ENCODE assay signal across 2 cellular contexts in the genomic region with DNA sequence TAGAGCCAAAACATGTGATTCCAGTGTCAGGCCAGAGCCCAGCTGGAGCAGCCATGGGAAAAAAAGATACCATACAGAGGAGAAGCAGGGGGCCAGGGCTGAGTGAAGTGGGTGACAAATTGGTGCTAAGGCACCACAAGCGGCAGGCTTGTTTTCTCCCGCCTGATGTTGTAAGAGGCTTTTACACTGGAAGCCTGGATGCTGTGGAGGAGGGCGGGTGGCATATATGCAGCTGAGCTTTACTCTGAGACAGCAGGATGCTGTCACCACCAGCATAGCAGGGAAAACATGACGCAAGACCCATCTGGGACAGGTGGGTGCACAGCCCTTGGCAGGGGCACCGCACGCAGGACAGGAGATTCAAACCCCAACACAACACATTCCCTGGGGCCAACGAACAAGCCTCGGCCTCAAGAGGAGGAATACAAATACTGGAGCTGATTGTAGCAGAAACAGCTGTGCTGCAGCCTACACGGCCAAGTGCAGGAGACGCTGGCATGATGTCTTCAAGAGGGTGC.
TF ChIP-seq lines count a peak whose summit lies in the region.

No MANE protein-coding gene starts in this region.

TF ChIP-seq in HepG2, 621 proteins besides CTCF, POLR2A, EP300 and RAD21:
- TF ChIP-seq HMGXB3 (CRISPR knock-in tag; IDR thresholded peaks at IDR 0.05; ENCODE audit: borderline replicate concordance) (no peak), CEBPB (IDR thresholded peaks at IDR 0.05; ENCODE audit: borderline replicate concordance, low read depth, low read length) (peak; percentile 30; the same call in 1 of the 2 replicates)

TF ChIP-seq in H1, 55 proteins besides CTCF, POLR2A, EP300 and RAD21:
- TF ChIP-seq CBX5 (IDR thresholded peaks at IDR 0.05; ENCODE audit: low read depth, low read length) = no peak
- no peak for TF ChIP-seq BRCA1 (IDR thresholded peaks at IDR 0.05; ENCODE audit: low read depth, low read length)
- no peak for TF ChIP-seq GABPA (IDR thresholded peaks at IDR 0.05; ENCODE audit: borderline replicate concordance, insufficient read depth, low read length)
- TF ChIP-seq POU5F1 (IDR thresholded peaks at IDR 0.05; ENCODE audit: low read depth, low read length) = no peak
- no peak for TF ChIP-seq RNF2 (IDR thresholded peaks at IDR 0.05; ENCODE audit: borderline replicate concordance, low read depth, low read length, missing control alignments, poor library complexity, severe bottlenecking)
- no peak for TF ChIP-seq HDAC6 (IDR thresholded peaks at IDR 0.05; ENCODE audit: low read depth, low read length)
- no peak for TF ChIP-seq KDM1A (IDR thresholded peaks at IDR 0.05; ENCODE audit: borderline replicate concordance, low read length)
- TF ChIP-seq RFX5 (IDR thresholded peaks at IDR 0.05; ENCODE audit: borderline replicate concordance, low read depth, low read length) = no peak
- TF ChIP-seq SIN3A (conservative IDR thresholded peaks at IDR 0.05 in 1 of 2, IDR thresholded peaks at IDR 0.05 in 1 of 2; ENCODE audit: low read depth in 1 of 2, low read length in 2 of 2) = 0 out of 4 replicates have a peak, but pooled peaks of 1 of the 2 experiments have one; percentile 45
- no peak for TF ChIP-seq CHD1 (IDR thresholded peaks at IDR 0.05; ENCODE audit: low read depth, low read length)
- TF ChIP-seq EZH2 (IDR thresholded peaks at IDR 0.05; ENCODE audit: low read depth, low read length, severe bottlenecking) = no peak
- TF ChIP-seq MAX (IDR thresholded peaks at IDR 0.05) = no peak
- TF ChIP-seq SIRT6 (IDR thresholded peaks at IDR 0.05; ENCODE audit: low read length) = no peak
- peak; percentile 47 for TF ChIP-seq CEBPB (IDR thresholded peaks at IDR 0.05; ENCODE audit: low read depth, low read length)
TF ChIP-seq in H1: peak in this region for 2.
